In the genomic region with DNA sequence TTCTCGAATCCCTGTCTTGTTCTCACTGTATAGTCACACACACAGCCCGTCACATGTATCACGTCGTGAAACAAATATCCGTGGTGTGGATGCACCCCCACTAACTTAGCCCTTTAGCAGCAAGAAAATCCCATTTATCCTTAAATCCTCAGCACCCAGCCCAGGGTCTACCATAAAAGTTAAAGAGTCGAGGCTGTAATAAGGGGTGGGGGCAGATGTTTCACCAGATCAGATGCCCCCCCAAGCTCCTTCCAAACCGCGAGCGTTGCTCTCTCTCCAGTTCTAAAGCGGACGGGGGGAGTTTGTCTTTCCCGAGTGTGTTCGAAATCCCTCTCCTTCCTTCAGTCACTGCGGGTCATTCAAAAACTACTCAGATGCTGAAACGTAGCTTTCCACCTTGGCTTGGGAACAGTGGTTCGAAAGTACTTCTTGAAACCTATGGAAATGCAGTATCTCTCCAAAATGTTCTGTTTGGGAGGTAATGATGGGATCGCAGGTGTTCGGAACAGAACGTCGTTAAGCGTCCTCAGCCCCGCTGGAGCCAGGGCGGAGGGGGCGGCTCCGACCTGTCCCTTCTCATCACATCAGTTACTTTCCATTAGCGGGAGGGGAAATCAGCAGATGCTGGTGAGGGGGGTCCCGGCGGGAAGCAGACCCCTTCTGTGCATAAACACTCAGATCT, we compare ENCODE assay signal across 10 cellular contexts.
A peak's percentile ranks its signal among the peaks of the same experiment; 100 is the strongest.
DNase-seq lines count a peak whose midpoint lies in the region; ATAC-seq, FAIRE-seq and TF ChIP-seq lines count a peak whose summit lies in the region.
"Had no signal": no experiment of that assay in that cellular context is flagged by ENCODE, and none has a peak within 500 bp of the region (broad histone marks: within the 10 kb centered on the region; RNA-seq: fewer than 3 reads in every experiment).

No MANE protein-coding gene starts in this region.

- H3K27ac Mint-ChIP-seq in astrocyte (ENCODE audit: unreplicated experiment) (no peak overlapping the region), nephron (no peak overlapping the region)

- no peaks in the 10 kb centered on the region for H3K4me1 Mint-ChIP-seq in astrocyte (ENCODE audit: low read depth, unreplicated experiment)
- H3K4me1 Mint-ChIP-seq in nephron, result peaks cover 12% of the 10 kb centered on the region

- H3K9me2 ChIP-seq in Karpas-422 (replicated peaks; ENCODE audit: insufficient read depth, low read length), result no peaks in the 10 kb centered on the region

- H3K4me3 ChIP-seq in BLaER1 treated with 17β-estradiol and CSF1 and Interleukin-3, amounts not matched to agents 10 nM and 100 nM, result 0 out of 20 replicates have a peak overlapping the region, but pooled peaks of 1 of the 10 experiments have one; percentile 37
- no peak overlapping the region for H3K4me3 ChIP-seq in astrocyte (ENCODE audit: insufficient read depth, low read depth, low read length)
- no peak overlapping the region for H3K4me3 ChIP-seq in Karpas-422 (ENCODE audit: low read length)
- H3K4me3 ChIP-seq: colonic mucosa had no signal

- H3K27me3 ChIP-seq in BLaER1 treated with 17β-estradiol and CSF1 and Interleukin-3, amounts not matched to agents 10 nM and 100 nM, result peaks cover 38 to 46% (median 41%) of the 10 kb centered on the region in 11 experiments
- H3K27me3 ChIP-seq in astrocyte (ENCODE audit: insufficient read depth, low read length), result peaks cover 11% of the 10 kb centered on the region
- no peaks in the 10 kb centered on the region for H3K27me3 ChIP-seq in Karpas-422 (ENCODE audit: low read length)

- no peak overlapping the region for H2AFZ ChIP-seq in astrocyte (ENCODE audit: low read depth, low read length)
- no peak overlapping the region for H2AFZ ChIP-seq in Karpas-422 (ENCODE audit: low read length)

- H3K4me3 Mint-ChIP-seq in astrocyte (ENCODE audit: unreplicated experiment), result peak overlapping the region; percentile 36
- peak overlapping the region; percentile 65 to 75 (median 71) for H3K4me3 Mint-ChIP-seq in nephron

- no peak for ATAC-seq in GM19328 (IDR thresholded peaks at IDR 0.05; ENCODE audit: unreplicated experiment)
- ATAC-seq in GM18907 (IDR thresholded peaks at IDR 0.05; ENCODE audit: unreplicated experiment), result no peak

- H3K4me1 ChIP-seq in BLaER1 treated with 17β-estradiol and CSF1 and Interleukin-3, amounts not matched to agents 10 nM and 100 nM, result peaks cover 16 to 31% (median 23%) of the 10 kb centered on the region in 10 experiments
- no peaks in the 10 kb centered on the region for H3K4me1 ChIP-seq in ES-I3 (ENCODE audit: insufficient read depth, low read length)
- no peaks in the 10 kb centered on the region for H3K4me1 ChIP-seq in astrocyte (ENCODE audit: insufficient read depth, low read length)
- H3K4me1 ChIP-seq in Karpas-422 (ENCODE audit: low read length), result peaks cover 8% of the 10 kb centered on the region
- H3K4me1 ChIP-seq: colonic mucosa had no signal

- peak overlapping the region in 7 of 11 experiments; percentile 4 to 68 (median 28); a peak in 7 of 22 replicates for H3K4me2 ChIP-seq in BLaER1 treated with 17β-estradiol and CSF1 and Interleukin-3, amounts not matched to agents 10 nM and 100 nM
- H3K4me2 ChIP-seq in astrocyte (ENCODE audit: low read length), result no peak overlapping the region
- no peak overlapping the region for H3K4me2 ChIP-seq in Karpas-422 (ENCODE audit: low read depth, low read length, poor library complexity, severe bottlenecking)

- no peak overlapping the region for H3K9ac ChIP-seq in BLaER1 treated with 17β-estradiol and CSF1 and Interleukin-3, amounts not matched to agents 10 nM and 100 nM
- H3K9ac ChIP-seq in ES-I3 (ENCODE audit: low read depth, low read length) (peak overlapping the region; percentile 5; the same call in 1 of the 2 replicates), astrocyte (ENCODE audit: low read length) (no peak overlapping the region), Karpas-422 (ENCODE audit: low read length) (no peak overlapping the region)

- H4K20me1 ChIP-seq in BLaER1 treated with 17β-estradiol and CSF1 and Interleukin-3, amounts not matched to agents 10 nM and 100 nM, result no peaks in the 10 kb centered on the region
- no peaks in the 10 kb centered on the region for H4K20me1 ChIP-seq in astrocyte (ENCODE audit: insufficient read depth, low read length)
- no peaks in the 10 kb centered on the region for H4K20me1 ChIP-seq in Karpas-422 (ENCODE audit: insufficient read depth, low read depth, low read length)

- H3K27ac ChIP-seq in BLaER1 treated with 17β-estradiol and CSF1 and Interleukin-3, amounts not matched to agents 10 nM and 100 nM, result no peak overlapping the region
- H3K27ac ChIP-seq in astrocyte (ENCODE audit: low read depth, low read length) (no peak overlapping the region), Karpas-422 (ENCODE audit: low read length) (no peak overlapping the region)
- H3K27ac ChIP-seq: colonic mucosa had no signal

- H3K79me2 ChIP-seq in astrocyte (ENCODE audit: insufficient read depth, low read length), result no peaks in the 10 kb centered on the region
- H3K79me2 ChIP-seq in Karpas-422 (ENCODE audit: low read length), result no peaks in the 10 kb centered on the region

- H3K36me3 Mint-ChIP-seq in astrocyte (ENCODE audit: low read depth, unreplicated experiment) (no peaks in the 10 kb centered on the region), nephron (ENCODE audit: low read depth) (no peaks in the 10 kb centered on the region)

- FAIRE-seq in astrocyte (lab: Jason Lieb, UNC), result no peak

- peaks cover 17 to 30% (median 24%) of the 10 kb centered on the region in 11 experiments for H3K9me3 ChIP-seq in BLaER1 treated with 17β-estradiol and CSF1 and Interleukin-3, amounts not matched to agents 10 nM and 100 nM (replicated peaks in 1 of 11)
- H3K9me3 ChIP-seq in ES-I3 (ENCODE audit: control insufficient read depth, insufficient read depth, low read length) (no peaks in the 10 kb centered on the region), astrocyte (ENCODE audit: insufficient read depth, low read depth, low read length) (no peaks in the 10 kb centered on the region), Karpas-422 (ENCODE audit: low read length) (no peaks in the 10 kb centered on the region)
- H3K9me3 ChIP-seq: colonic mucosa had no signal

- H3K27me3 Mint-ChIP-seq in astrocyte (ENCODE audit: low read depth, unreplicated experiment) (peaks cover 57% of the 10 kb centered on the region), nephron (ENCODE audit: low read depth) (peaks cover 77% of the 10 kb centered on the region)

- DNase-seq in astrocyte (ENCODE audit: low read depth) (no peak), Karpas-422 (no peak), NCI-H146 (lab: John Stamatoyannopoulos, UW) (no peak)
- DNase-seq: colonic mucosa, NCI-H1694 had no signal

- H3K9me3 Mint-ChIP-seq in astrocyte (ENCODE audit: unreplicated experiment) (peaks cover 8% of the 10 kb centered on the region), nephron (peaks cover 2% of the 10 kb centered on the region)

- TF ChIP-seq CTCF in astrocyte (IDR thresholded peaks at IDR 0.05; ENCODE audit: insufficient read depth, low read depth, low read length), result no peak
- TF ChIP-seq CTCF in nephron (IDR thresholded peaks at IDR 0.05; ENCODE audit: unreplicated experiment in 3 of 3), result no peak

- peaks cover 0 to 7% (median 0%) of the 10 kb centered on the region in 11 experiments; a peak in 2 of 22 replicates for H3K36me3 ChIP-seq in BLaER1 treated with 17β-estradiol and CSF1 and Interleukin-3, amounts not matched to agents 10 nM and 100 nM
- no peaks in the 10 kb centered on the region for H3K36me3 ChIP-seq in ES-I3 (ENCODE audit: insufficient read depth, low read length)
- H3K36me3 ChIP-seq in astrocyte (ENCODE audit: insufficient read depth, low read length), result no peaks in the 10 kb centered on the region
- no peaks in the 10 kb centered on the region for H3K36me3 ChIP-seq in Karpas-422 (ENCODE audit: insufficient read depth, low read length)
- H3K36me3 ChIP-seq: colonic mucosa had no signal

Comparison
In these comparisons a context has a peak if more than half of its experiments do, and no peak if none do; other contexts are left out.
1. H3K4me2 ChIP-seq: peak in BLaER1 treated with 17β-estradiol and CSF1 and Interleukin-3, amounts not matched to agents 10 nM and 100 nM (7 of 11); none in astrocyte (single experiment) and Karpas-422 (single experiment).